ENCODE assay signal across 17 cellular contexts in genomic region chr17:6786618-6787017, GRCh38. TPM values are rescaled to one million over a fixed set of nuclear protein-coding genes. Genes with fewer than 3 reads are reported as not detected.
DNase-seq lines count a peak whose midpoint lies in the region; ATAC-seq and TF ChIP-seq lines count a peak whose summit lies in the region.
"Had no signal": no experiment of that assay in that cellular context is flagged by ENCODE, and none has a peak within 500 bp of the region (broad histone marks: within the 10 kb centered on the region; RNA-seq: fewer than 3 reads in every experiment).

No MANE protein-coding gene starts in this region.

- H3K4me2 ChIP-seq in PC-3 (ENCODE audit: low read length) = no peak overlapping the region

- peaks cover 4% of the 10 kb centered on the region; the same call in 1 of the 2 replicates for H3K4me1 ChIP-seq in PC-3 (ENCODE audit: insufficient read depth, low read length)
- H3K4me1 ChIP-seq in naive thymus-derived CD4-positive, alpha-beta T cell (ENCODE audit: control insufficient read depth in 2 of 2, insufficient read depth in 2 of 2, low read length in 2 of 2) = no peaks in the 10 kb centered on the region
- H3K4me1 ChIP-seq: ascending aorta, prostate gland had no signal

- no peak for TF ChIP-seq CTCF in BJ (IDR thresholded peaks at IDR 0.05; ENCODE audit: insufficient read depth, low read depth, low read length)
- no peak for TF ChIP-seq CTCF in PC-3 (conservative IDR thresholded peaks at IDR 0.05; ENCODE audit: low read depth, low read length)
- peak; percentile 16 for TF ChIP-seq CTCF in epithelial cell of esophagus (IDR thresholded peaks at IDR 0.05; ENCODE audit: insufficient read depth, low read depth, low read length, missing control alignments)

- H3K27me3 ChIP-seq in BJ (ENCODE audit: control insufficient read depth, insufficient read depth, low read length) = peaks cover 4% of the 10 kb centered on the region; the same call in 1 of the 2 replicates
- H3K27me3 ChIP-seq in PC-3 (ENCODE audit: low read length) = peaks cover 6% of the 10 kb centered on the region
- H3K27me3 ChIP-seq in naive thymus-derived CD4-positive, alpha-beta T cell (ENCODE audit: control insufficient read depth in 2 of 2, insufficient read depth in 2 of 2, low read length in 2 of 2) = no peaks in the 10 kb centered on the region
- H3K27me3 ChIP-seq: ascending aorta; BLaER1 treated with 17β-estradiol and CSF1 and Interleukin-3, amounts not matched to agents 10 nM and 100 nM had no signal

- no peaks in the 10 kb centered on the region for H4K20me1 ChIP-seq in PC-3 (ENCODE audit: low read length)
- H4K20me1 ChIP-seq: BLaER1 treated with 17β-estradiol and CSF1 and Interleukin-3, amounts not matched to agents 10 nM and 100 nM had no signal

- no peak overlapping the region for H3K9ac ChIP-seq in PC-3 (ENCODE audit: low read length)
- H3K9ac ChIP-seq: BLaER1 treated with 17β-estradiol and CSF1 and Interleukin-3, amounts not matched to agents 10 nM and 100 nM had no signal

- H3K9me3 Mint-ChIP-seq in naive thymus-derived CD4-positive, alpha-beta T cell = peaks cover 5 to 55% (median 34%) of the 10 kb centered on the region in 11 donors

- no peaks in the 10 kb centered on the region for H3K9me2 ChIP-seq in PC-3 (replicated peaks; ENCODE audit: low read length)

- H3K9me3 ChIP-seq in PC-3 (ENCODE audit: low read length) (no peaks in the 10 kb centered on the region), T-helper 17 cell (ENCODE audit: control insufficient read depth, low read length, poor library complexity, severe bottlenecking) (no peaks in the 10 kb centered on the region)
- H3K9me3 ChIP-seq in naive thymus-derived CD4-positive, alpha-beta T cell (ENCODE audit: control insufficient read depth in 2 of 3, low read length in 3 of 3) = no peaks in the 10 kb centered on the region
- H3K9me3 ChIP-seq: mucosa of descending colon, prostate gland had no signal

- peaks cover 3 to 27% (median 10%) of the 10 kb centered on the region in 5 donors for H3K36me3 Mint-ChIP-seq in naive thymus-derived CD4-positive, alpha-beta T cell
- no peaks in the 10 kb centered on the region for H3K36me3 Mint-ChIP-seq in T-helper 17 cell (ENCODE audit: low read depth)

- H2AFZ ChIP-seq in PC-3 (ENCODE audit: low read length) = 0 out of 2 replicates have a peak overlapping the region, but pooled peaks have one; percentile 16

- H3K36me3 ChIP-seq in BJ (ENCODE audit: control insufficient read depth, insufficient read depth, low read length) (no peaks in the 10 kb centered on the region), PC-3 (ENCODE audit: low read depth, low read length) (no peaks in the 10 kb centered on the region)
- H3K36me3 ChIP-seq in naive thymus-derived CD4-positive, alpha-beta T cell (ENCODE audit: control insufficient read depth in 2 of 3, insufficient read depth in 3 of 3, low read length in 3 of 3) = no peaks in the 10 kb centered on the region
- H3K36me3 ChIP-seq: ascending aorta; BLaER1 treated with 17β-estradiol and CSF1 and Interleukin-3, amounts not matched to agents 10 nM and 100 nM; prostate gland had no signal

- no peak overlapping the region for H3K4me3 ChIP-seq in BJ (ENCODE audit: low read depth, low read length)
- H3K4me3 ChIP-seq in PC-3 (ENCODE audit: low read length) = no peak overlapping the region
- no peak overlapping the region for H3K4me3 ChIP-seq in epithelial cell of esophagus (ENCODE audit: low read length)
- H3K4me3 ChIP-seq in naive thymus-derived CD4-positive, alpha-beta T cell (ENCODE audit: low read length) = no peak overlapping the region
- H3K4me3 ChIP-seq: ascending aorta; BLaER1 treated with 17β-estradiol and CSF1 and Interleukin-3, amounts not matched to agents 10 nM and 100 nM; K562; mucosa of descending colon; prostate gland had no signal

- peaks cover 0 to 10% (median 5%) of the 10 kb centered on the region in 7 donors for H3K4me1 Mint-ChIP-seq in naive thymus-derived CD4-positive, alpha-beta T cell
- H3K4me1 Mint-ChIP-seq in T-helper 17 cell = no peaks in the 10 kb centered on the region

- ATAC-seq in PC-3 (no peak; the same call in 1 of the 2 replicates), T-helper 17 cell (no peak), GM19035 (IDR thresholded peaks at IDR 0.05; ENCODE audit: unreplicated experiment) (no peak), GM21786 (IDR thresholded peaks at IDR 0.05; ENCODE audit: unreplicated experiment) (no peak)
- ATAC-seq in naive thymus-derived CD4-positive, alpha-beta T cell = no peak
- ATAC-seq: K562, mucosa of descending colon had no signal

- POLR2A ChIA-PET in BJ (lab: Charles Lee) (no interaction called here), PC-3 (lab: Charles Lee; ENCODE audit: unreplicated experiment) (no interaction called here)
- POLR2A ChIA-PET in naive thymus-derived CD4-positive, alpha-beta T cell (lab: Charles Lee) = no interaction called here

- no peak overlapping the region for H3K4me3 Mint-ChIP-seq in naive thymus-derived CD4-positive, alpha-beta T cell
- H3K4me3 Mint-ChIP-seq in T-helper 17 cell = no peak overlapping the region

- intact Hi-C loops in PC-3 (cut with micrococcal nuclease) = no loop called here
- intact Hi-C loops in naive thymus-derived CD4-positive, alpha-beta T cell (cut with micrococcal nuclease) = no loop called here

- CTCF ChIA-PET in BJ (lab: Yijun Ruan, JAX) = interaction anchor here (0.9 to 1.1 kb wide), 4 partner anchors 10 to 33 kb away, joined by 3 read pairs; no protein-coding TSS in a partner anchor
- CTCF ChIA-PET in PC-3 (lab: Charles Lee) = no interaction called here
- CTCF ChIA-PET in naive thymus-derived CD4-positive, alpha-beta T cell (lab: Charles Lee) = no interaction called here

- H3K27ac ChIP-seq in PC-3 (ENCODE audit: low read length) = no peak overlapping the region
- no peak overlapping the region for H3K27ac ChIP-seq in naive thymus-derived CD4-positive, alpha-beta T cell (ENCODE audit: low read depth, low read length)
- H3K27ac ChIP-seq: ascending aorta; BLaER1 treated with 17β-estradiol and CSF1 and Interleukin-3, amounts not matched to agents 10 nM and 100 nM; prostate gland had no signal

- H3K27me3 Mint-ChIP-seq in naive thymus-derived CD4-positive, alpha-beta T cell = peaks cover 42 to 88% (median 59%) of the 10 kb centered on the region in 5 donors
- peaks cover 41% of the 10 kb centered on the region for H3K27me3 Mint-ChIP-seq in T-helper 17 cell

- H3K27ac Mint-ChIP-seq in naive thymus-derived CD4-positive, alpha-beta T cell = no peak overlapping the region
- no peak overlapping the region for H3K27ac Mint-ChIP-seq in T-helper 17 cell

- no TSS peak for BruUV-seq in PC-3 (replicated peaks; lab: Mats Ljungman, UMichigan)

- no peaks in the 10 kb centered on the region for H3F3A ChIP-seq in PC-3 (ENCODE audit: low read length, unreplicated experiment)

- H3K79me2 ChIP-seq in PC-3 (ENCODE audit: low read length) = no peaks in the 10 kb centered on the region

- DNase-seq in BJ (ENCODE audit: low read depth) = peak; percentile 17
- DNase-seq in PC-3 = peak; percentile 58
- DNase-seq in epithelial cell of esophagus (ENCODE audit: low read depth) = peak; percentile 84
- DNase-seq in lung microvascular endothelial cell (ENCODE audit: low read depth in 2 of 2) = peak; percentile 78 to 96
- no peak for DNase-seq in naive thymus-derived CD4-positive, alpha-beta T cell
- no peak for DNase-seq in T-helper 17 cell
- DNase-seq: activated CD4-positive, CD25-positive, alpha-beta regulatory T cell treated with anti-CD3 and anti-CD28 coated beads, Interleukin-2, amount 50 U/mL, for 72 hours; mucosa of descending colon; NCI-H187 treated with DMSO at 0.1 percent for 48 hours; stimulated activated CD4-positive, alpha-beta T cell treated with anti-CD3 and anti-CD28 coated beads, Interleukin-4, amount 100 ng/mL, for 24 hours; stimulated activated naive CD4-positive, alpha-beta T cell treated with Interleukin-2 at 50 U/mL for 16 hours had no signal

RNA-seq across cellular contexts. Expression of gene FBXO39, which starts 10.6 kb away (rescaled TPM):
- polyA plus RNA-seq in BJ (2011; rRNA removed) = 0.04 and 0.07 TPM in 2 replicates
- polyA minus RNA-seq in BJ (2011; rRNA and poly(A)+ RNA removed) = not detected in 2 replicates
- total RNA-seq in PC-3 (2014; rRNA removed) (not detected in 2 replicates), lung microvascular endothelial cell (1.3 and 6.9 TPM in 2 replicates), T-helper 17 cell (under 1 TPM; 0.17 to 0.44 TPM)
- 1 to 10 TPM in 1 of 5 experiments, under 1 TPM in 4; 0.30 to 7.4 (median 0.66) TPM for total RNA-seq in naive thymus-derived CD4-positive, alpha-beta T cell
- polyA plus RNA-seq in naive thymus-derived CD4-positive, alpha-beta T cell = under 1 TPM; 0.27 to 0.38 TPM
- total RNA-seq: ascending aorta, K562 had no signal
- polyA plus RNA-seq: K562 had no signal

RNA-seq across cellular contexts. Expression of gene XAF1, which starts 30.8 kb away (rescaled TPM):
- polyA plus RNA-seq in BJ (2011; rRNA removed) = 10.4 and 12.0 TPM in 2 replicates
- polyA minus RNA-seq in BJ (2011; rRNA and poly(A)+ RNA removed) = 41.2 and 59.3 TPM in 2 replicates
- total RNA-seq in PC-3 (2014; rRNA removed) (not detected in 2 replicates), lung microvascular endothelial cell (0.79 and 2.6 TPM in 2 replicates), T-helper 17 cell (10 to 100 TPM; 41.2 to 53.2 TPM)
- 100 to 1,000 TPM in 1 of 5 experiments, 10 to 100 TPM in 4; 36.3 to 475 (median 76.6) TPM for total RNA-seq in naive thymus-derived CD4-positive, alpha-beta T cell
- 10 to 100 TPM; 28.1 to 53.4 TPM for polyA plus RNA-seq in naive thymus-derived CD4-positive, alpha-beta T cell

RNA-seq across cellular contexts. Expression of gene TEKT1, which starts 44.9 kb away (rescaled TPM):
- polyA plus RNA-seq in BJ (2011; rRNA removed) = not detected in 2 replicates
- polyA minus RNA-seq in BJ (2011; rRNA and poly(A)+ RNA removed) = not detected in 2 replicates
- total RNA-seq in PC-3 (2014; rRNA removed) (not detected in 2 replicates), lung microvascular endothelial cell (not detected in 2 replicates), T-helper 17 cell (under 1 TPM in 1 of 2 donors, not detected in 1; 0.37 TPM)
- not detected for total RNA-seq in naive thymus-derived CD4-positive, alpha-beta T cell
- polyA plus RNA-seq in naive thymus-derived CD4-positive, alpha-beta T cell = not detected
- total RNA-seq: ascending aorta, K562, mucosa of descending colon had no signal

Comparison
In these comparisons a context has a peak if more than half of its experiments do, and no peak if none do; other contexts are left out.
1. DNase-seq: peak in BJ (single experiment), PC-3 (single experiment), epithelial cell of esophagus (single experiment) and lung microvascular endothelial cell (2 of 2); none in naive thymus-derived CD4-positive, alpha-beta T cell (0 of 9) and T-helper 17 cell (0 of 3).
2. RNA of gene XAF1, which starts 30.8 kb away (total RNA-seq): 36.3 to 475 TPM in naive thymus-derived CD4-positive, alpha-beta T cell and 41.2 to 53.2 TPM in T-helper 17 cell; 0.79 to 2.6 TPM in lung microvascular endothelial cell and not detected in PC-3; every median in the first group is over 10 times any median in the second.